ENCODE assay signal across 19 cellular contexts in the genomic region with DNA sequence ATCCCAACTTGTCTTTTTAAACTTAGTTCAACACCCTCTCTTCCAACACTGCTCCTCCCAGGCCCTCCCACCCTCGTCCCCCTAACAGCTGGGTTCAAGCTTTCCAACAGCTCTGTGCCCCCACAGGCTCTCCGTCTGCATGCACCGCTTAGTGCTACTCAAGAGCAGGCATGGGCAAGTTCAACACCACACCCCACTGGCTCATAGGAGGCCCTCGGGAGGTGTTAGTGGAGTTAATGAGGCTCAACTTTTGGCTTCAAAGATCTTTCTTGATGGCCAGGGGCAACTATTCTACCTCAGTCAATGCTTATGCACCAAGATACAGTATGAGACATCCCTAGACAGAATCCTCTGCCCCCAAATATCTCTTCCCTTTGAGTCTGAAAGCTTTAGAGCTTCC.
"Had no signal": no experiment of that assay in that cellular context is flagged by ENCODE, and none has a peak within 500 bp of the region (broad histone marks: within the 10 kb centered on the region; RNA-seq: fewer than 3 reads in every experiment).

No MANE protein-coding gene starts in this region.

- H3K36me3 ChIP-seq: left lung, pancreas, suprapubic skin, transverse colon had no signal

- H3K27ac ChIP-seq: left lung, pancreas, stomach, suprapubic skin, transverse colon had no signal

- H3K4me1 Mint-ChIP-seq: activated naive CD4-positive, alpha-beta T cell treated with anti-CD3 and anti-CD28 coated beads, Interleukin-2, amount 50 U/mL, for 24 hours; central memory CD8-positive, alpha-beta T cell; natural killer cell had no signal

- H3K36me3 Mint-ChIP-seq: activated naive CD4-positive, alpha-beta T cell treated with anti-CD3 and anti-CD28 coated beads, Interleukin-2, amount 50 U/mL, for 24 hours; natural killer cell had no signal

- H3K9me3 ChIP-seq: heart right ventricle, left lung, pancreas, stomach, suprapubic skin, transverse colon had no signal

- H3K4me3 ChIP-seq: heart right ventricle, left lung, pancreas, stomach, suprapubic skin, transverse colon had no signal

- H3K27me3 Mint-ChIP-seq: activated naive CD4-positive, alpha-beta T cell treated with anti-CD3 and anti-CD28 coated beads, Interleukin-2, amount 50 U/mL, for 24 hours; brain had no signal

- H3K27ac Mint-ChIP-seq: activated CD8-positive, alpha-beta T cell treated with anti-CD3 and anti-CD28 coated beads, Interleukin-2, amount 10 ng/mL, durations not matched to agents 7 days and 5 days; activated naive CD4-positive, alpha-beta T cell treated with anti-CD3 and anti-CD28 coated beads, Interleukin-2, amount 50 U/mL, for 24 hours; effector memory CD8-positive, alpha-beta T cell; natural killer cell; T-helper 2 cell treated with Interferon-gamma antibody and Interleukin-4, amounts not matched to agents 5 μg/mL and 100 μg/mL, for 36 hours had no signal

- H3K9me3 Mint-ChIP-seq: activated naive CD4-positive, alpha-beta T cell treated with anti-CD3 and anti-CD28 coated beads, Interleukin-2, amount 50 U/mL, for 24 hours; brain; central memory CD8-positive, alpha-beta T cell; effector memory CD8-positive, alpha-beta T cell; natural killer cell; T-helper 2 cell treated with Interferon-gamma antibody and Interleukin-4, amounts not matched to agents 5 μg/mL and 100 μg/mL, for 36 hours had no signal

- ATAC-seq: activated CD8-positive, alpha-beta T cell treated with anti-CD3 and anti-CD28 coated beads, Interleukin-2, amount 10 ng/mL, durations not matched to agents 7 days and 5 days; effector memory CD8-positive, alpha-beta T cell; heart right ventricle; left lung; natural killer cell; pancreas; right cardiac atrium had no signal

- DNase-seq: activated CD4-positive, alpha-beta T cell treated with anti-CD3 and anti-CD28 coated beads for 1 hour; activated CD4-positive, alpha-beta T cell treated with anti-CD3 and anti-CD28 coated beads, Interleukin-2, amount 50 U/mL, for 1 hour; activated CD8-positive, alpha-beta T cell treated with anti-CD3 and anti-CD28 coated beads, Interleukin-2, amount 10 ng/mL, durations not matched to agents 7 days and 5 days; activated gamma-delta T cell treated with Interleukin-2 at 50 U/mL for 16 hours; effector memory CD8-positive, alpha-beta T cell; heart right ventricle; kidney; left lung; natural killer cell; pancreas; right cardiac atrium; stimulated activated CD4-positive, alpha-beta T cell treated with anti-CD3 and anti-CD28 coated beads, Interleukin-1b, Interleukin-23, amount 100 ng/mL, for 48 hours; stomach; transverse colon had no signal

- H3K27me3 ChIP-seq: heart right ventricle, left lung, pancreas, stomach, suprapubic skin, transverse colon had no signal

- H3K4me3 Mint-ChIP-seq: activated CD8-positive, alpha-beta T cell treated with anti-CD3 and anti-CD28 coated beads, Interleukin-2, amount 10 ng/mL, durations not matched to agents 7 days and 5 days; activated naive CD4-positive, alpha-beta T cell treated with anti-CD3 and anti-CD28 coated beads, Interleukin-2, amount 50 U/mL, for 24 hours; brain; central memory CD8-positive, alpha-beta T cell; effector memory CD8-positive, alpha-beta T cell; natural killer cell; T-helper 2 cell treated with Interferon-gamma antibody and Interleukin-4, amounts not matched to agents 5 μg/mL and 100 μg/mL, for 36 hours had no signal
